Comparison of ENCODE assay signal across 10 cellular contexts in genomic region chr4:8221476-8221875, GRCh38. TPM values are rescaled to one million over a fixed set of nuclear protein-coding genes. Genes with fewer than 3 reads are reported as not detected.
DNase-seq lines count a peak whose midpoint lies in the region; ATAC-seq and TF ChIP-seq lines count a peak whose summit lies in the region.
"Had no signal": no experiment of that assay in that cellular context is flagged by ENCODE, and none has a peak within 500 bp of the region (broad histone marks: within the 10 kb centered on the region; RNA-seq: fewer than 3 reads in every experiment).

No MANE protein-coding gene starts in this region.

- H3K36me3 Mint-ChIP-seq in central memory CD8-positive, alpha-beta T cell (ENCODE audit: insufficient read depth): peaks cover 33% of the 10 kb centered on the region
- H3K36me3 Mint-ChIP-seq in neural crest cell (ENCODE audit: low read depth): no peaks in the 10 kb centered on the region

- H3K27me3 Mint-ChIP-seq in central memory CD8-positive, alpha-beta T cell: no peaks in the 10 kb centered on the region
- no peaks in the 10 kb centered on the region for H3K27me3 Mint-ChIP-seq in neural crest cell (ENCODE audit: low read depth)

- H3K4me3 Mint-ChIP-seq in central memory CD8-positive, alpha-beta T cell: no peak overlapping the region
- H3K4me3 Mint-ChIP-seq in neural crest cell: no peak overlapping the region
- H3K4me3 Mint-ChIP-seq: endodermal cell had no signal

- peak; percentile 71 for ATAC-seq in central memory CD8-positive, alpha-beta T cell (replicated peaks; ENCODE audit: extremely low read depth, poor library complexity, severe bottlenecking)

- no peak overlapping the region for H3K4me3 ChIP-seq in Jurkat, Clone E6-1 (ENCODE audit: low read length)

- H3K9me3 Mint-ChIP-seq in central memory CD8-positive, alpha-beta T cell: no peaks in the 10 kb centered on the region
- H3K9me3 Mint-ChIP-seq in neural crest cell: no peaks in the 10 kb centered on the region
- H3K9me3 Mint-ChIP-seq: endodermal cell had no signal

- peaks cover 60% of the 10 kb centered on the region for H3K4me1 Mint-ChIP-seq in central memory CD8-positive, alpha-beta T cell
- peaks cover 35% of the 10 kb centered on the region for H3K4me1 Mint-ChIP-seq in neural crest cell

- peak; percentile 82 for DNase-seq in GF-D8 (lab: John Stamatoyannopoulos, UW)
- DNase-seq in Jurkat, Clone E6-1 (ENCODE audit: low read depth, low spot score): peak; percentile 86
- no peak for DNase-seq in central memory CD8-positive, alpha-beta T cell (ENCODE audit: low spot score in 2 of 2)
- no peak for DNase-seq in neural crest cell (ENCODE audit: low read depth, low spot score)
- DNase-seq in DMS 273 (lab: John Stamatoyannopoulos, UW; ENCODE audit: unreplicated experiment): no peak
- DNase-seq in HK-2 (ENCODE audit: unreplicated experiment): no peak
- no peak for DNase-seq in NCI-H2196 treated with DMSO at 0.1 percent for 48 hours (lab: John Stamatoyannopoulos, UW; ENCODE audit: unreplicated experiment)
- no peak for DNase-seq in DMS79 (lab: John Stamatoyannopoulos, UW)
- DNase-seq: endodermal cell had no signal

- no peak for TF ChIP-seq CTCF in neural crest cell (conservative IDR thresholded peaks at IDR 0.05)

- peak overlapping the region; percentile 91 for H3K27ac Mint-ChIP-seq in central memory CD8-positive, alpha-beta T cell (ENCODE audit: low read depth)
- peak overlapping the region; percentile 48 for H3K27ac Mint-ChIP-seq in neural crest cell (ENCODE audit: unreplicated experiment)
- H3K27ac Mint-ChIP-seq: endodermal cell had no signal

RNA-seq across cellular contexts. Expression of gene SH3TC1, which starts 22.4 kb away (rescaled TPM):
- polyA plus RNA-seq in Jurkat, Clone E6-1 (2012; ENCODE audit: insufficient read depth, insufficient read length): 16.8 TPM
- total RNA-seq in neural crest cell: 2.5 and 2.7 TPM in 2 replicates
- polyA plus RNA-seq: neural cell had no signal

RNA-seq across cellular contexts. Expression of gene HTRA3, which starts 48.1 kb away (rescaled TPM):
- not detected for polyA plus RNA-seq in Jurkat, Clone E6-1 (2012; ENCODE audit: insufficient read depth, insufficient read length)
- 3.4 and 3.7 TPM in 2 replicates for total RNA-seq in neural crest cell
- polyA plus RNA-seq: neural cell had no signal

Comparison
In these comparisons a context has a peak if more than half of its experiments do, and no peak if none do; other contexts are left out.
1. DNase-seq: peak in GF-D8 (single experiment) and Jurkat, Clone E6-1 (single experiment); none in central memory CD8-positive, alpha-beta T cell (0 of 2), neural crest cell (single experiment), DMS 273 (single experiment), HK-2 (single experiment), NCI-H2196 treated with DMSO at 0.1 percent for 48 hours (single experiment) and DMS79 (single experiment).